10 cellular contexts compared by ENCODE assay signal in genomic region chr22:24274696-24275405, GRCh38. TPM values are rescaled to one million over a fixed set of nuclear protein-coding genes. Genes with fewer than 3 reads are reported as not detected.
DNase-seq lines count a peak whose midpoint lies in the region; ATAC-seq, FAIRE-seq and TF ChIP-seq lines count a peak whose summit lies in the region.
"Not testable (repeated sequence)": the region's sequence is repeated elsewhere in the genome, so short reads cannot be mapped to it uniquely, and the experiment has no call there.
"Had no signal": no experiment of that assay in that cellular context is flagged by ENCODE, and none has a peak within 500 bp of the region (broad histone marks: within the 10 kb centered on the region; RNA-seq: fewer than 3 reads in every experiment).

No MANE protein-coding gene starts in this region.

- not testable (repeated sequence) for H3K23ac ChIP-seq in H9 (ENCODE audit: insufficient read length, low read depth, low read length)

- not testable (repeated sequence) for H3K9ac ChIP-seq in H9 (ENCODE audit: extremely low read depth, insufficient read length, low read length); astrocyte (ENCODE audit: low read length)
- H3K9ac ChIP-seq in skeletal muscle tissue (ENCODE audit: low read depth in 1 of 3, low read length in 3 of 3) = peak overlapping the region in 2 of 3 donors; percentile 32 to 51

- H4K8ac ChIP-seq in H9 (replicated peaks; ENCODE audit: insufficient read length, low read depth, low read length) = not testable (repeated sequence)

- not testable (repeated sequence) for H3K9me3 Mint-ChIP-seq in H9; astrocyte (ENCODE audit: unreplicated experiment); immature natural killer cell; nephron

- in situ Hi-C loops in Panc1 (cut with HindIII; ENCODE audit: low pct_unique_long_range_greater_than_20kb, low sequenced_read_pairs) = not testable (repeated sequence)

- not testable (repeated sequence) for H4K91ac ChIP-seq in H9 (ENCODE audit: insufficient read length, low read depth, low read length)

- BruUV-seq in Panc1 (replicated peaks; lab: Mats Ljungman, UMichigan) = not testable (repeated sequence)

- H2BK12ac ChIP-seq in H9 (ENCODE audit: insufficient read length, low read depth, low read length) = not testable (repeated sequence)

- not testable (repeated sequence) for H2BK5ac ChIP-seq in H9 (ENCODE audit: insufficient read length, low read length)

- not testable (repeated sequence) for ATAC-seq in Panc1

- not testable (repeated sequence) for H3K18ac ChIP-seq in H9 (ENCODE audit: insufficient read length, low read depth, low read length)

- peak overlapping the region in 1 of 2 experiments; percentile 52; a peak in 2 of 5 replicates for H3K4me3 Mint-ChIP-seq in H9
- peak overlapping the region; percentile 50 for H3K4me3 Mint-ChIP-seq in astrocyte (ENCODE audit: unreplicated experiment)
- H3K4me3 Mint-ChIP-seq in immature natural killer cell = peak overlapping the region in 3 of 5 donors; percentile 27 to 54 (median 48)
- peak overlapping the region; percentile 44 to 70 (median 45) for H3K4me3 Mint-ChIP-seq in nephron

- not testable (repeated sequence) for H3K56ac ChIP-seq in H9 (ENCODE audit: insufficient read length, low read depth, low read length)

- not testable (repeated sequence) for H3K27me3 Mint-ChIP-seq in H9 (ENCODE audit: low read depth); astrocyte (ENCODE audit: low read depth, unreplicated experiment); immature natural killer cell (ENCODE audit: low read depth in 3 of 3); nephron (ENCODE audit: low read depth)

- not testable (repeated sequence) for H3K4ac ChIP-seq in H9 (ENCODE audit: low read depth, low read length)

- H3K9me3 ChIP-seq in H9 (ENCODE audit: control insufficient read depth, low read depth, low read length); Panc1 (ENCODE audit: control insufficient read depth, insufficient read depth, low read depth, low read length); astrocyte (ENCODE audit: insufficient read depth, low read depth, low read length); skeletal muscle tissue (ENCODE audit: control insufficient read depth in 3 of 3, low read length in 3 of 3): not testable (repeated sequence)

- H3K4me3 ChIP-seq in ACC112 (ENCODE audit: low read depth, low read length); Panc1 (ENCODE audit: low read depth in 2 of 2, low read length in 2 of 2); astrocyte (ENCODE audit: insufficient read depth, low read depth, low read length); epithelial cell of esophagus (ENCODE audit: low read length); skeletal muscle tissue (ENCODE audit: low read length in 3 of 3): not testable (repeated sequence)

- not testable (repeated sequence) for H3K4me2 ChIP-seq in H9 (ENCODE audit: insufficient read depth, insufficient read length, low read length)
- peak overlapping the region; percentile 38 for H3K4me2 ChIP-seq in astrocyte (ENCODE audit: low read length)

- H3K4me1 Mint-ChIP-seq in H9 (peaks cover 30 to 45% of the 10 kb centered on the region in 2 experiments), astrocyte (ENCODE audit: low read depth, unreplicated experiment) (peaks cover 15% of the 10 kb centered on the region), immature natural killer cell (peaks cover 30 to 67% of the 10 kb centered on the region in 2 donors), nephron (peaks cover 36% of the 10 kb centered on the region)

- H3T11ph ChIP-seq in H9 (ENCODE audit: low read length) = not testable (repeated sequence)

- H2BK120ac ChIP-seq in H9 (ENCODE audit: low read depth, low read length, poor library complexity, severe bottlenecking) = not testable (repeated sequence)

- not testable (repeated sequence) for H3K36me3 ChIP-seq in ACC112 (ENCODE audit: insufficient read depth, low read length); Panc1 (ENCODE audit: control insufficient read depth, insufficient read depth, low read length); astrocyte (ENCODE audit: insufficient read depth, low read length); skeletal muscle tissue (ENCODE audit: control insufficient read depth in 3 of 3, insufficient read depth in 3 of 3, low read length in 3 of 3)

- not testable (repeated sequence) for H2BK20ac ChIP-seq in H9 (ENCODE audit: low read depth, low read length, poor library complexity, severe bottlenecking)

- H3K14ac ChIP-seq in H9 (ENCODE audit: insufficient read depth, low read length) = not testable (repeated sequence)

- no CpG with 5 or more reads among the region's 7 CpGs for WGBS in H9 (ENCODE audit: extremely low coverage, insufficient read length, low lambda C conversion rate)

- H3K4me1 ChIP-seq in ACC112 (ENCODE audit: control insufficient read depth, insufficient read depth, low read length, unreplicated experiment); H9 (ENCODE audit: insufficient read depth, low read length); Panc1 (ENCODE audit: control insufficient read depth, insufficient read depth, low read length): not testable (repeated sequence)
- peaks cover 10% of the 10 kb centered on the region for H3K4me1 ChIP-seq in astrocyte (ENCODE audit: insufficient read depth, low read length)
- H3K4me1 ChIP-seq in skeletal muscle tissue (ENCODE audit: control insufficient read depth in 3 of 3, insufficient read depth in 3 of 3, low read length in 3 of 3) = peaks cover 5 to 17% (median 13%) of the 10 kb centered on the region in 3 donors

- DNase-seq in H9; Panc1 (ENCODE audit: low read depth, low spot score); astrocyte (ENCODE audit: low read depth); epithelial cell of esophagus (ENCODE audit: low read depth); immature natural killer cell: not testable (repeated sequence)

- peak overlapping the region; percentile 39; the same call in 1 of the 2 replicates for H3K27ac ChIP-seq in ACC112 (ENCODE audit: low read depth, low read length)
- H3K27ac ChIP-seq in H9 (ENCODE audit: insufficient read length, low read depth, low read length); Panc1 (ENCODE audit: low read length); astrocyte (ENCODE audit: low read depth, low read length); skeletal muscle tissue (ENCODE audit: low read depth, low read length): not testable (repeated sequence)

- H2AFZ ChIP-seq in ACC112 (ENCODE audit: low read length, unreplicated experiment); H9 (ENCODE audit: low read length); astrocyte (ENCODE audit: low read depth, low read length): not testable (repeated sequence)

- FAIRE-seq in astrocyte (lab: Jason Lieb, UNC) = not testable (repeated sequence)

- H3K79me1 ChIP-seq in H9 (ENCODE audit: insufficient read depth, low read depth, low read length, poor library complexity, severe bottlenecking) = not testable (repeated sequence)

- POLR2A ChIA-PET in Panc1 (lab: Charles Lee) = not testable (repeated sequence)

- H3K79me2 ChIP-seq in ACC112 (ENCODE audit: control insufficient read depth, insufficient read depth, low read length, unreplicated experiment) (peaks cover 55% of the 10 kb centered on the region), H9 (ENCODE audit: insufficient read depth, low read length) (peaks cover 14% of the 10 kb centered on the region; the same call in 1 of the 2 replicates), astrocyte (ENCODE audit: insufficient read depth, low read length) (peaks cover 77% of the 10 kb centered on the region)

- not testable (repeated sequence) for H2AK5ac ChIP-seq in H9 (ENCODE audit: insufficient read length, low read length)

- H3K36me3 Mint-ChIP-seq in H9 (ENCODE audit: insufficient read depth in 1 of 3, low read depth in 3 of 3) (peaks cover 10 to 20% (median 12%) of the 10 kb centered on the region in 3 experiments; a peak in 6 of 7 replicates), nephron (ENCODE audit: low read depth) (peaks cover 16% of the 10 kb centered on the region)
- not testable (repeated sequence) for H3K36me3 Mint-ChIP-seq in astrocyte (ENCODE audit: low read depth, unreplicated experiment); immature natural killer cell

- H4K20me1 ChIP-seq in H9 (ENCODE audit: control insufficient read depth, insufficient read depth, insufficient read length) = not testable (repeated sequence)
- H4K20me1 ChIP-seq in astrocyte (ENCODE audit: insufficient read depth, low read length) = peaks cover 43% of the 10 kb centered on the region

- H3K27ac Mint-ChIP-seq in H9 (peak overlapping the region in 2 of 3 experiments; percentile 8 to 95; a peak in 2 of 7 replicates), astrocyte (ENCODE audit: unreplicated experiment) (peak overlapping the region; percentile 75), immature natural killer cell (peak overlapping the region; percentile 64 to 92 (median 86)), nephron (peak overlapping the region; percentile 27 to 64 (median 32))

- CTCF ChIA-PET in Panc1 (lab: Charles Lee) = not testable (repeated sequence)

- not testable (repeated sequence) for H4K5ac ChIP-seq in H9 (ENCODE audit: insufficient read length, low read depth, low read length)

- H3K23me2 ChIP-seq in H9 (ENCODE audit: insufficient read length, low read depth, low read length, poor library complexity, severe bottlenecking) = not testable (repeated sequence)

- not testable (repeated sequence) for H2BK15ac ChIP-seq in H9 (ENCODE audit: low read depth, low read length)

- intact Hi-C loops in Panc1 (cut with micrococcal nuclease; ENCODE audit: unreplicated experiment) = not testable (repeated sequence)

- H3K27me3 ChIP-seq in ACC112 (ENCODE audit: insufficient read depth, low read length); H9 (ENCODE audit: insufficient read depth, low read length); Panc1 (ENCODE audit: control insufficient read depth, insufficient read depth, low read length); astrocyte (ENCODE audit: insufficient read depth, low read length); skeletal muscle tissue (ENCODE audit: control insufficient read depth in 3 of 3, insufficient read depth in 3 of 3, low read length in 3 of 3): not testable (repeated sequence)

- TF ChIP-seq CTCF in H9 (conservative IDR thresholded peaks at IDR 0.05) = peak; percentile 28; the same call in 2 of the 3 replicates
- TF ChIP-seq CTCF in Panc1 (IDR thresholded peaks at IDR 0.05) = peak; percentile 27
- not testable (repeated sequence) for TF ChIP-seq CTCF in astrocyte (IDR thresholded peaks at IDR 0.05; ENCODE audit: insufficient read depth, low read depth, low read length)
- peak; percentile 9 for TF ChIP-seq CTCF in epithelial cell of esophagus (IDR thresholded peaks at IDR 0.05; ENCODE audit: insufficient read depth, low read depth, low read length, missing control alignments)
- TF ChIP-seq CTCF in nephron (IDR thresholded peaks at IDR 0.05; ENCODE audit: unreplicated experiment in 3 of 3) = peak in 2 of 3 experiments; percentile 14 to 24

RNA-seq across cellular contexts. Expression of gene SPECC1L, which starts 4.2 kb away (rescaled TPM):
- total RNA-seq in H9 (2021) (54.2 and 57.1 TPM in 2 replicates), Panc1 (2021; ENCODE audit: unreplicated experiment) (43.3 TPM), astrocyte (64.8 and 69.2 TPM in 2 replicates), skeletal muscle tissue (21.9 TPM)
- 17.7 TPM for polyA plus RNA-seq in Panc1 (2012; ENCODE audit: insufficient read length)
- polyA plus RNA-seq in immature natural killer cell = 10 to 100 TPM in 1 of 3 donors, 1 to 10 TPM in 2; 3.0 to 17.6 (median 5.3) TPM

RNA-seq across cellular contexts. Expression of gene GGT5, which starts 30.0 kb away (rescaled TPM):
- total RNA-seq in H9 (2021) = 0.20 TPM in 2 replicates
- total RNA-seq in Panc1 (2021; ENCODE audit: unreplicated experiment) = 3.6 TPM
- 3.3 TPM for polyA plus RNA-seq in Panc1 (2012; ENCODE audit: insufficient read length)
- 0.64 and 0.89 TPM in 2 replicates for total RNA-seq in astrocyte
- not detected for polyA plus RNA-seq in immature natural killer cell
- 2.1 TPM for total RNA-seq in skeletal muscle tissue
- total RNA-seq: activated T-helper 1 cell treated with anti-CD3 and anti-CD28 coated beads, Interleukin-12 subunit alpha, Interleukin-12 subunit beta, Interleukin-2, Interleukin-4 antibody, amounts not matched to agents 30 ng/mL and 10 ng/mL and 1 ng/mL, durations not matched to agents 14 hours and 24 hours and 36 hours had no signal
- polyA plus RNA-seq: naive thymus-derived CD4-positive, alpha-beta T cell had no signal

Comparison
In these comparisons a context has a peak if more than half of its experiments do, and no peak if none do; other contexts are left out.
1. H3K27ac Mint-ChIP-seq: peak in every context shown above with its lines; median percentile 86 in immature natural killer cell; 75 in astrocyte; 52 in H9; 32 in nephron.